8 cellular contexts compared by ENCODE assay signal in genomic region chr1:226625832-226626576, GRCh38.
DNase-seq lines count a peak whose midpoint lies in the region; ATAC-seq and TF ChIP-seq lines count a peak whose summit lies in the region.

No MANE protein-coding gene starts in this region.

- POLR2A ChIA-PET in activated B cell treated with CpG ODN at 0.5 μM for 24 hours (lab: Charles Lee): interaction anchor here (0.5 to 1.6 kb wide), 12 partner anchors 11 to 256 kb away, joined by 3 to 10 read pairs (median 4); no protein-coding TSS in a partner anchor
- POLR2A ChIA-PET in naive thymus-derived CD8-positive, alpha-beta T cell (lab: Charles Lee): interaction anchor here (0.6 to 1.7 kb wide), 9 partner anchors 9 to 324 kb away, joined by 3 to 12 read pairs (median 3); no protein-coding TSS in a partner anchor

- DNase-seq in HFFc6 (no peak), activated B cell treated with CpG ODN at 0.5 μM for 24 hours (peak; percentile 14), NCI-H1105 treated with DMSO at 0.1 percent for 48 hours (lab: John Stamatoyannopoulos, UW) (no peak), NCI-H187 treated with DMSO at 0.1 percent for 48 hours (lab: John Stamatoyannopoulos, UW) (no peak), OCI-M2 (lab: John Stamatoyannopoulos, UW; ENCODE audit: unreplicated experiment) (no peak), KBM-7 (no peak)
- peak in 1 of 10 donors; percentile 31 for DNase-seq in naive thymus-derived CD8-positive, alpha-beta T cell

- H3K27ac Mint-ChIP-seq in HFFc6: no peak overlapping the region; the same call in 1 of the 2 replicates
- H3K27ac Mint-ChIP-seq in activated B cell treated with CpG ODN at 0.5 μM for 24 hours: no peak overlapping the region
- H3K27ac Mint-ChIP-seq in naive thymus-derived CD8-positive, alpha-beta T cell: peak overlapping the region in 9 of 10 donors; percentile 45 to 86 (median 58)

- intact Hi-C loops in activated B cell treated with CpG ODN at 0.5 μM for 24 hours (cut with micrococcal nuclease): loop anchor here (1.0 to 5.0 kb wide), 7 partner anchors 61 to 916 kb away; partner anchors contain the start of gene COQ8A

- H3K4me1 Mint-ChIP-seq in HFFc6 (ENCODE audit: low read depth): peaks cover 27% of the 10 kb centered on the region
- peaks cover 41% of the 10 kb centered on the region for H3K4me1 Mint-ChIP-seq in activated B cell treated with CpG ODN at 0.5 μM for 24 hours
- peaks cover 21 to 29% (median 26%) of the 10 kb centered on the region in 4 donors for H3K4me1 Mint-ChIP-seq in naive thymus-derived CD8-positive, alpha-beta T cell

- ATAC-seq in GM18517 (IDR thresholded peaks at IDR 0.05; ENCODE audit: unreplicated experiment) (peak; percentile 35), activated B cell treated with CpG ODN at 0.5 μM for 24 hours (ENCODE audit: low read depth) (peak; percentile 48)
- ATAC-seq in naive thymus-derived CD8-positive, alpha-beta T cell: peak; percentile 54 to 64

- peak overlapping the region; percentile 5; the same call in 1 of the 2 replicates for H3K4me3 Mint-ChIP-seq in HFFc6
- H3K4me3 Mint-ChIP-seq in activated B cell treated with CpG ODN at 0.5 μM for 24 hours: peak overlapping the region; percentile 55
- H3K4me3 Mint-ChIP-seq in naive thymus-derived CD8-positive, alpha-beta T cell: peak overlapping the region; percentile 36 to 84 (median 68)

- in situ Hi-C loops in KBM-7 (cut with MboI; ENCODE audit: low pct_unique_long_range_greater_than_20kb, low sequenced_read_pairs): no loop called here

- peaks cover 5% of the 10 kb centered on the region for H3K27me3 Mint-ChIP-seq in HFFc6 (ENCODE audit: insufficient read depth)
- H3K27me3 Mint-ChIP-seq in activated B cell treated with CpG ODN at 0.5 μM for 24 hours: no peaks in the 10 kb centered on the region
- no peaks in the 10 kb centered on the region for H3K27me3 Mint-ChIP-seq in naive thymus-derived CD8-positive, alpha-beta T cell

- TF ChIP-seq CTCF in HFFc6 (IDR thresholded peaks at IDR 0.05) (no peak), activated B cell treated with CpG ODN at 0.5 μM for 24 hours (IDR thresholded peaks at IDR 0.05) (no peak)

- no peaks in the 10 kb centered on the region; the same call in 1 of the 2 replicates for H3K9me3 Mint-ChIP-seq in HFFc6
- H3K9me3 Mint-ChIP-seq in activated B cell treated with CpG ODN at 0.5 μM for 24 hours: peaks cover 4% of the 10 kb centered on the region
- H3K9me3 Mint-ChIP-seq in naive thymus-derived CD8-positive, alpha-beta T cell: no peaks in the 10 kb centered on the region

- CTCF ChIA-PET in activated B cell treated with CpG ODN at 0.5 μM for 24 hours (lab: Charles Lee): interaction anchor here (0.6 to 1.8 kb wide), 25 partner anchors 11 to 815 kb away, joined by 3 to 27 read pairs (median 3); partner anchors contain the start of gene PSEN2

- H3K36me3 Mint-ChIP-seq in HFFc6 (ENCODE audit: low read depth): no peaks in the 10 kb centered on the region; the same call in 1 of the 2 replicates
- peaks cover 20% of the 10 kb centered on the region for H3K36me3 Mint-ChIP-seq in activated B cell treated with CpG ODN at 0.5 μM for 24 hours (ENCODE audit: low read depth)
- peaks cover 0 to 14% (median 6%) of the 10 kb centered on the region in 3 donors for H3K36me3 Mint-ChIP-seq in naive thymus-derived CD8-positive, alpha-beta T cell

Comparison
In these comparisons a context has a peak if more than half of its experiments do, and no peak if none do; other contexts are left out.
1. H3K27ac Mint-ChIP-seq: peak in naive thymus-derived CD8-positive, alpha-beta T cell (9 of 10); none in HFFc6 (single experiment) and activated B cell treated with CpG ODN at 0.5 μM for 24 hours (single experiment).
2. H3K4me3 Mint-ChIP-seq: peak in every context shown above with its lines; median percentile 68 in naive thymus-derived CD8-positive, alpha-beta T cell; 55 in activated B cell treated with CpG ODN at 0.5 μM for 24 hours; 5 in HFFc6.
3. Peak in every context shown above with its lines, with median percentiles within 50 percentile points of each other: ATAC-seq.